22 cellular contexts compared by ENCODE assay signal in the genomic region with DNA sequence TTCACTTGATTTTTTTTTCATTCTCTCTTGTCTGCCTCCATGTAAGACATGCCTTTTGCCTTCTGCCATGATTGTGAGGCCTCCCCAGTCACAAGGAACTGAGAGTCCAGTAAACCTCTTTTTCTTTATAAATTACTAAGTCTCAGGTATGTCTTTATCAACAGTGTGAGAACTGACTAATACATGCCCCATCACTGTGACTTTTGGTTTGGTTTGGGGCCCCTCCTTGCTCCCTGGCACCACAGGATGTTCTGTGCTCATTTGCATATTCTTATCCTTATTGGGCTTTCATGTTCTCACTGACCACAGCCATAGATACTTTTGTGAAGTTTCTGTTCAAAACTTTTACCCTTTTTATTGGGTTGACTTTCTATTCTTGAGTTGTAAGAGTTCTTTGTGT. TPM values are rescaled to one million over a fixed set of nuclear protein-coding genes. Genes with fewer than 3 reads are reported as not detected.
"Had no signal": no experiment of that assay in that cellular context is flagged by ENCODE, and none has a peak within 500 bp of the region (broad histone marks: within the 10 kb centered on the region; RNA-seq: fewer than 3 reads in every experiment).

No MANE protein-coding gene starts in this region.

- DNase-seq: cortex of kidney; dorsolateral prefrontal cortex; effector CD8-positive, alpha-beta T cell; heart left ventricle; hippocampal formation; mesendoderm; naive B cell; occipital lobe; pancreas; right cardiac atrium; small intestine; stimulated activated CD4-positive, alpha-beta T cell treated with anti-CD3 and anti-CD28 coated beads, Interleukin-12 subunit alpha, Interleukin-12 subunit beta, amount 100 ng/mL, for 4 hours; stimulated activated naive CD4-positive, alpha-beta T cell treated with Interleukin-2 at 50 U/mL for 16 hours; testis had no signal

- H3K27ac Mint-ChIP-seq: naive B cell, nephron, progenitor cell of endocrine pancreas had no signal

- H3K4me3 Mint-ChIP-seq: naive B cell, nephron had no signal

- H3K4me3 ChIP-seq: dorsolateral prefrontal cortex, heart left ventricle, pancreas, testis, tibial nerve had no signal

- H3K4me1 Mint-ChIP-seq: naive B cell, nephron had no signal

- ATAC-seq: heart left ventricle, pancreas, right cardiac atrium had no signal

RNA-seq across cellular contexts. Expression of a gene that starts 3.8 kb away (rescaled TPM):
- total RNA-seq: dorsolateral prefrontal cortex, frontal cortex, glomerular endothelial cell, heart left ventricle, liver, lung microvascular endothelial cell, occipital lobe, pancreas, progenitor cell of endocrine pancreas, right cardiac atrium, tibial nerve, ureter had no signal
